In the genomic region with DNA sequence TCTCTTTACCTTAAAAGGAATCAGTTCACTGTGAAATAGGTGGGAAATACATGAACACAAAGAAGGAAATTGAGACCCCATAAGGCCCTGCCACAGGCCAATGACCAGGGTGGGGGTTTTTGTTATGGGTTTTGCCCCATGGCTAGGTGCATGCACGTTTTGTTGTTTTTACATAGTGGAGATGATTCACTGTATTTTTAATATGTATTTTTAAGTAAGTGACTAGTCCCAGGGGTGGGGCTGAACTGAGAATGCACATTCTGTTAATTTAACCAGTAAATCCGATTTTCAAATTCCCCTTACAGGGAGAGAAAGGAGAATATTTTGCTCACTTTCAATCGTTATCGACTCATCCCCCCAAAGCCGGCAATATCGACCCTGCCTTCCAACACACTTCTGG, we compare ENCODE assay signal across 14 cellular contexts. TPM values are rescaled to one million over a fixed set of nuclear protein-coding genes. Genes with fewer than 3 reads are reported as not detected.
"Had no signal": no experiment of that assay in that cellular context is flagged by ENCODE, and none has a peak within 500 bp of the region (broad histone marks: within the 10 kb centered on the region; RNA-seq: fewer than 3 reads in every experiment).

No MANE protein-coding gene starts in this region.

- H3K27me3 ChIP-seq: right atrium auricular region had no signal

- H3K36me3 ChIP-seq: esophagus squamous epithelium, heart left ventricle, left lung, right atrium auricular region, tibial artery had no signal

- DNase-seq: activated CD4-positive, alpha-beta T cell treated with anti-CD3 and anti-CD28 coated beads, Interleukin-2, amount 50 U/mL, for 4 hours; activated CD4-positive, CD25-positive, alpha-beta regulatory T cell treated with anti-CD3 and anti-CD28 coated beads, Interleukin-2, amount 50 U/mL, for 72 hours; activated effector memory CD4-positive, alpha-beta T cell treated with anti-CD3 and anti-CD28 coated beads, Interleukin-2, amount 50 U/mL, for 16 hours; activated T-cell treated with anti-CD3 and anti-CD28 coated beads, Interleukin-2, amount 50 U/mL, for 4 hours; esophagus squamous epithelium; foreskin keratinocyte; heart left ventricle; SW 1271; tibial artery had no signal

- H3K27ac ChIP-seq: esophagus squamous epithelium, foreskin keratinocyte, heart left ventricle, left lung, right atrium auricular region, tibial artery had no signal

- ATAC-seq: activated T-cell treated with anti-CD3 and anti-CD28 coated beads, Interleukin-2, amount 50 U/mL, for 4 hours; heart left ventricle; left lung; stimulated activated effector memory CD8-positive, alpha-beta T cell treated with anti-CD3 and anti-CD28 coated beads, Interleukin-12 subunit alpha, Interleukin-12 subunit beta, amount 100 ng/mL, for 72 hours had no signal

- H3K9me3 ChIP-seq: esophagus squamous epithelium, left lung, right atrium auricular region, tibial artery had no signal

- H3K4me3 ChIP-seq: esophagus squamous epithelium, heart left ventricle, left lung, right atrium auricular region, tibial artery had no signal

RNA-seq across cellular contexts. Expression of gene DLK1, which starts 51.0 kb away (rescaled TPM):
- total RNA-seq: esophagus squamous epithelium, foreskin keratinocyte, myocyte, posterior vena cava, right atrium auricular region had no signal
- polyA plus RNA-seq: foreskin keratinocyte had no signal
